In the genomic region with DNA sequence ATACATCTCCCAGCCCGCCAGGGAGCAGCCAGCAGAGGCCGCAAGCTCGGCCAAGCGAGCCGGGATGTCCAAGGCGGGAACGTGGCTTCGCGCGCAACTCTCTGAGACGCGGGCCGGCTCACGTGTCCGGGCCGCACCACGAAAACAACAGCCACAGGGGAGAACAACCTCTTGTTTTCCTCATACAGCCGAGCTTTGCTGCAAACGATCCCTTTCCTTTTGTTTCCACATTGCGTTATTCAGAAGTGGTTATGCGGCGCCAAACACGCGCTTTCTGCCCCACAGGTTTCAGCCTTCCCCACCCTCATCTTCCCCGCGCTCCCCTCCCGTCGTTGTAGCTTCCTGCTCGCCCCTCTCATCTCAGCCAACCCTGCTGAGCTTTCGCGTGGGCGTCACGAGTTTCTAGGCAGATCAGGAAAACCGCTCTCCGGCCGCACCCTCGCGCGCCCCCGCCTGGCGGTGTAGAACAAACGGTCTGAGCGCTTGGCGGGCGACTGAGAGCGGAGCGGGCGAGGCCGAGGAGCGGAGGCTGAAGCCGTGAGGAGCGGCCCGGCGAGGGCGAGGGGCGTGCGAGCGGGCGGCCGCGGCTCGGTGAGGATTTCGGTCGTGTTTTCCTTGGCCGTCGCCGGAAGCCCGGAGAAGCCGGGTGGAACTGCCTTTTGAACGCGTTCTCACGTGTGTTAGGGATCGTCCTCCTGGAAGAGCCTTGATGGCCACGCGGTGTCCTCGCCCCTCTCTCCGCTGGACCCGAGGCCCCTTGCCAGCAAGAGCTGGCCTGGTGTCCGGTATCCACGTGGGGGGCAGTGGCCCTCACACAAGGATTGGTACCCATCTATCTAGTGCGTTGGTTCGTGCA, we compare ENCODE assay signal across 8 cellular contexts. TPM values are rescaled to one million over a fixed set of nuclear protein-coding genes. Genes with fewer than 3 reads are reported as not detected.
A peak's percentile ranks its signal among the peaks of the same experiment; 100 is the strongest.
DNase-seq lines count a peak whose midpoint lies in the region.

No MANE protein-coding gene starts in this region.

- DNase-seq in ELF-1 (ENCODE audit: low read depth, low spot score) (peak; percentile 96), GOT3 (lab: John Stamatoyannopoulos, UW) (peak; percentile 66), NAMALWA (ENCODE audit: low spot score) (peak; percentile 94), lung microvascular endothelial cell (ENCODE audit: low read depth in 2 of 2) (peak; percentile 81 to 91), ACHN (no peak)
- peak; percentile 99 for DNase-seq in activated CD8-positive, alpha-beta memory T cell treated with anti-CD3 and anti-CD28 coated beads for 24 hours
- peak; percentile 89 for DNase-seq in effector CD8-positive, alpha-beta T cell (lab: John Stamatoyannopoulos, UW)
- peak; percentile 96 to 97 (median 97) for DNase-seq in stimulated activated CD4-positive, alpha-beta T cell treated with anti-CD3 and anti-CD28 coated beads, TNF-alpha, amount 100 ng/mL, for 48 hours (ENCODE audit: low read depth in 3 of 3)

- in situ Hi-C loops in ACHN (cut with HindIII; ENCODE audit: low pct_ligation_motif_present, low pct_unique_long_range_greater_than_20kb, low sequenced_read_pairs): no loop called here

RNA-seq across cellular contexts. Expression of a gene that starts 6.6 kb away (rescaled TPM):
- total RNA-seq in lung microvascular endothelial cell: 49.2 and 54.3 TPM in 2 replicates

RNA-seq across cellular contexts. Expression of a gene that starts 21.6 kb away (rescaled TPM):
- 51.4 and 59.9 TPM in 2 replicates for total RNA-seq in lung microvascular endothelial cell

RNA-seq across cellular contexts. Expression of a gene that starts 21.8 kb away (rescaled TPM):
- 59.9 and 70.6 TPM in 2 replicates for total RNA-seq in lung microvascular endothelial cell

RNA-seq across cellular contexts. Expression of a gene that starts 24.4 kb away (rescaled TPM):
- total RNA-seq in lung microvascular endothelial cell: not detected in 2 replicates

RNA-seq across cellular contexts. Expression of a gene that starts 32.7 kb away (rescaled TPM):
- not detected in 2 replicates for total RNA-seq in lung microvascular endothelial cell
